In the genomic region with DNA sequence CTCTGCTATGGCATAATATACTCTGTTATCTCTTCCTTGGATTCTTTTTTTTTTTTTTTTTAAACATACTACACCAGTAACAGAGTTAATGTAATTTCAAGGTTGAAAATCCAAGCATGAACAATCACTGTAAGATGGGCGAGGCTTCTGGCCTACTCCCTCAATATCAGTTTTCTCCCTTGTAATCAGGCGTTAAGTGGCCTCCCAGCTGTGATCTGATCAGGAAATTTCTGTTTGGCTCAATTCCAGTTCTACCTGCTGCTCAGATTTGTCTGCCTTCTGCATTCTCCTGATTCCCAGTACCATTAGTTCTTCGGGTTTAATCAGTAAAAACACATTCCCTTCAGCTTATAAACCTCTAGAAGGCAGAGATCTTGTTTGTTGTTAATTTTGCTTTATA, we compare ENCODE assay signal across 1 cellular context.
TF ChIP-seq lines count a peak whose summit lies in the region.

No MANE protein-coding gene starts in this region.

TF ChIP-seq in endothelial cell of umbilical vein, 7 proteins besides CTCF, POLR2A, EP300 and RAD21 (continued from another document):
- no peak for TF ChIP-seq EZH2 (IDR thresholded peaks at IDR 0.05; ENCODE audit: borderline replicate concordance, low read depth, low read length, severe bottlenecking)
TF ChIP-seq in endothelial cell of umbilical vein: peak in this region for 0.
